11 cellular contexts compared by ENCODE assay signal in genomic region chr3:125920751-125921279, GRCh38. TPM values are rescaled to one million over a fixed set of nuclear protein-coding genes. Genes with fewer than 3 reads are reported as not detected.
"Had no signal": no experiment of that assay in that cellular context is flagged by ENCODE, and none has a peak within 500 bp of the region (broad histone marks: within the 10 kb centered on the region; RNA-seq: fewer than 3 reads in every experiment).

No MANE protein-coding gene starts in this region.

RNA-seq across cellular contexts. Expression of gene ROPN1B, which starts 48.2 kb away (rescaled TPM):
- total RNA-seq: naive thymus-derived CD4-positive, alpha-beta T cell; natural killer cell; osteoblast; pulmonary artery endothelial cell; smooth muscle cell; spleen; stomach; subcutaneous adipose tissue; thoracic aorta; vagina had no signal
- polyA plus RNA-seq: ovary, smooth muscle cell, spleen had no signal
